In the genomic region with DNA sequence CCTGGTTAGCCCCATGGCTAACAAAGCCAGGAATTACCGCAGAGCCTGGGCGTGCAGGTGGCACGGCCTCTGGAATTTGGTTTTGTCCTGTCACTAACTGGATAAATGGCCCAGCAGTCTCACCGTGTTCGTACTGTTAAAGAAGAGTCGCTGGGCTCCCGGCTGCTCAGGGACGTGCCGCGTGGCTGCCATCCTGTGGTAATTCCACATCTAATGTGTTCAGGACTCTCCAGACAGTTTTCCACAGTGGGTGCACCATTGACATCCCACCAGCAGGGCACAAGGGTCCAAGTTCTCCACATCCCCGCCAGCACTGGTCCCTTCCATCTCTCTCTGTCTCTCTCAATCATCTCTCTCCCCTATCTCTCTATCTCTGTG, we compare ENCODE assay signal across 1 cellular context.
TF ChIP-seq lines count a peak whose summit lies in the region.

No MANE protein-coding gene starts in this region.

TF ChIP-seq in WTC11, 78 proteins besides CTCF, POLR2A, EP300 and RAD21 (continued from another document):
- TF ChIP-seq, protein P1, sequence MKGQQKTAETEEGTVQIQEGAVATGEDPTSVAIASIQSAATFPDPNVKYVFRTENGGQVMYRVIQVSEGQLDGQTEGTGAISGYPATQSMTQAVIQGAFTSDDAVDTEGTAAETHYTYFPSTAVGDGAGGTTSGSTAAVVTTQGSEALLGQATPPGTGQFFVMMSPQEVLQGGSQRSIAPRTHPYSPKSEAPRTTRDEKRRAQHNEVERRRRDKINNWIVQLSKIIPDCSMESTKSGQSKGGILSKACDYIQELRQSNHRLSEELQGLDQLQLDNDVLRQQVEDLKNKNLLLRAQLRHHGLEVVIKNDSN (CRISPR knock-in tag; IDR thresholded peaks at IDR 0.05), result no peak
